ENCODE assay signal across 25 cellular contexts in genomic region chr2:176677746-176678145, GRCh38.
"Had no signal": no experiment of that assay in that cellular context is flagged by ENCODE, and none has a peak within 500 bp of the region (broad histone marks: within the 10 kb centered on the region; RNA-seq: fewer than 3 reads in every experiment).

No MANE protein-coding gene starts in this region.

- FAIRE-seq: islet of Langerhans, kidney, urothelium cell line had no signal

- DNase-seq: hypothalamus; immature natural killer cell; kidney; left colon; left lung; lower lobe of right lung; mammary epithelial cell; mesenchymal stem cell; naive B cell; natural killer cell; nephron progenitor cell; occipital lobe; stimulated activated CD4-positive, alpha-beta T cell treated with anti-CD3 and anti-CD28 coated beads, Interleukin-12 subunit alpha, Interleukin-12 subunit beta, amount 100 ng/mL, for 4 hours; stimulated activated CD4-positive, alpha-beta T cell treated with anti-CD3 and anti-CD28 coated beads, Interleukin-15, amount 100 ng/mL, for 24 hours; stimulated activated CD4-positive, alpha-beta T cell treated with anti-CD3 and anti-CD28 coated beads, Interleukin-2, amount 100 ng/mL, for 24 hours; stimulated activated CD4-positive, alpha-beta T cell treated with anti-CD3 and anti-CD28 coated beads, Interleukin-4, amount 100 ng/mL, for 1 hour; stimulated activated naive B cell treated with anti-CD40 and anti-IgM and Interleukin-4, amounts not matched to agents 10 μg/mL and 1 μg/mL and 100 μg/mL, for 72 hours; stimulated activated naive CD8-positive, alpha-beta T cell treated with anti-CD3 and anti-CD28 coated beads, Interleukin-15, Interleukin-2, amounts not matched to agents 100 U/mL and 50 U/mL, for 24 hours; stomach; tibial artery; trophoblast cell; upper lobe of right lung had no signal

- ATAC-seq: left colon; left lung; lower lobe of right lung; natural killer cell; sciatic nerve; stimulated activated naive B cell treated with anti-CD40 and anti-IgM and Interleukin-4, amounts not matched to agents 10 μg/mL and 1 μg/mL and 100 μg/mL, for 72 hours; stimulated activated naive CD8-positive, alpha-beta T cell treated with anti-CD3 and anti-CD28 coated beads, Interleukin-15, Interleukin-2, amounts not matched to agents 100 U/mL and 50 U/mL, for 24 hours; upper lobe of right lung had no signal
